25 cellular contexts compared by ENCODE assay signal in the genomic region with DNA sequence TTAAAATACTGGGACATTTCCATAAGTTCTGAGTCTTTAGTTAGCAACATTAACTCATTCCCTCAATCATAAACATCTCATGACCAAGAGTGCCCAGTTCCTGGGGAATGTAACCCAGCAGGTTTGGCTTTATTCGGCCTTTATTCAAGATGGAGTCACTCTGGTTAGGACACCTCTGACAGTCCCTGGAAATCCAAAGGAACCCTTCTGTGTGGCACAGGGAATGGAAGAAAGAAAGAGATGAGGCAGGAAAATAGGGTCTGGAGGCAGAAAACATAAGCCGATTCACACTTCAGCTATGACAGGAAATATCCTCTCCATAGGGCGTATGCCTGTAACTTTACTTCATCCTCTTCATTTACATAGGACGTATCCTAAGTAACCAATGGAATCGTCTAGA. TPM values are rescaled to one million over a fixed set of nuclear protein-coding genes. Genes with fewer than 3 reads are reported as not detected.
DNase-seq lines count a peak whose midpoint lies in the region; ATAC-seq, FAIRE-seq and TF ChIP-seq lines count a peak whose summit lies in the region.
"Had no signal": no experiment of that assay in that cellular context is flagged by ENCODE, and none has a peak within 500 bp of the region (broad histone marks: within the 10 kb centered on the region; RNA-seq: fewer than 3 reads in every experiment).

No MANE protein-coding gene starts in this region.

- H4K20me1 ChIP-seq in K562 (replicated peaks; ENCODE audit: control insufficient read depth, insufficient read depth, low read length) (no peaks in the 10 kb centered on the region), hepatocyte (ENCODE audit: insufficient read depth, poor library complexity, severe bottlenecking) (no peaks in the 10 kb centered on the region)

- no peak for TF ChIP-seq EP300 in K562 (IDR thresholded peaks at IDR 0.05; ENCODE audit: low read length)

- no peak for FAIRE-seq in K562 (lab: Jason Lieb, UNC)
- FAIRE-seq: GM18507 had no signal

- H3K9ac ChIP-seq in K562 (ENCODE audit: insufficient read depth in 1 of 2, low read depth in 2 of 2, low read length in 2 of 2): no peak overlapping the region
- H3K9ac ChIP-seq: SK-N-SH had no signal

- no peaks in the 10 kb centered on the region for H3K27me3 ChIP-seq in breast epithelium
- H3K27me3 ChIP-seq in K562 (ENCODE audit: control insufficient read depth in 2 of 2, insufficient read depth in 2 of 2, low read length in 2 of 2): no peaks in the 10 kb centered on the region
- H3K27me3 ChIP-seq in hepatocyte: no peaks in the 10 kb centered on the region
- no peaks in the 10 kb centered on the region for H3K27me3 ChIP-seq in right lobe of liver
- no peaks in the 10 kb centered on the region for H3K27me3 ChIP-seq in CD8-positive, alpha-beta memory T cell (ENCODE audit: insufficient read depth, low read length, poor library complexity, severe bottlenecking)
- no peaks in the 10 kb centered on the region for H3K27me3 ChIP-seq in foreskin keratinocyte
- H3K27me3 ChIP-seq: BE2C had no signal

- intact Hi-C loops in MCF 10A (cut with micrococcal nuclease): no loop called here
- intact Hi-C loops in breast epithelium (cut with DNase I; ENCODE audit: low total_unique reads): no loop called here
- intact Hi-C loops in K562 (cut with micrococcal nuclease): no loop called here
- intact Hi-C loops in right lobe of liver (cut with DNase I): no loop called here

- no peaks in the 10 kb centered on the region for H3K4me1 ChIP-seq in breast epithelium
- H3K4me1 ChIP-seq in K562 (replicated peaks in 1 of 2; ENCODE audit: control insufficient read depth in 2 of 2, insufficient read depth in 2 of 2, low read length in 2 of 2): no peaks in the 10 kb centered on the region; a peak in 1 of 5 replicates
- peaks cover 10% of the 10 kb centered on the region for H3K4me1 ChIP-seq in hepatocyte (ENCODE audit: insufficient read depth)
- peaks cover 0 to 20% (median 7%) of the 10 kb centered on the region in 4 donors for H3K4me1 ChIP-seq in right lobe of liver
- H3K4me1 ChIP-seq in CD8-positive, alpha-beta memory T cell (ENCODE audit: insufficient read depth, low read length): no peaks in the 10 kb centered on the region
- no peaks in the 10 kb centered on the region for H3K4me1 ChIP-seq in foreskin keratinocyte
- H3K4me1 ChIP-seq: BE2C had no signal

- peak overlapping the region; percentile 3 for H3K27ac Mint-ChIP-seq in MCF 10A (ENCODE audit: low read depth, unreplicated experiment)
- no peak overlapping the region for H3K27ac Mint-ChIP-seq in CD8-positive, alpha-beta memory T cell
- H3K27ac Mint-ChIP-seq: CD14-positive monocyte; T-helper 1 cell treated with Interleukin-12 subunit alpha and Interleukin-12 subunit beta and Interleukin-4 antibody, amounts not matched to agents 30 μg/mL and 1 μg/mL, for 36 hours had no signal

- H3K4me1 Mint-ChIP-seq in MCF 10A (ENCODE audit: insufficient read depth, unreplicated experiment): no peaks in the 10 kb centered on the region
- H3K4me1 Mint-ChIP-seq in CD8-positive, alpha-beta memory T cell: no peaks in the 10 kb centered on the region
- H3K4me1 Mint-ChIP-seq: CD14-positive monocyte had no signal

- no peak overlapping the region for H3K4me3 ChIP-seq in breast epithelium
- H3K4me3 ChIP-seq in K562: no peak overlapping the region
- no peak overlapping the region for H3K4me3 ChIP-seq in hepatocyte
- no peak overlapping the region for H3K4me3 ChIP-seq in right lobe of liver
- H3K4me3 ChIP-seq in CD8-positive, alpha-beta memory T cell (ENCODE audit: low read length): no peak overlapping the region

- no peaks in the 10 kb centered on the region for H3K9me2 ChIP-seq in hepatocyte (replicated peaks; ENCODE audit: insufficient read depth)
- H3K9me2 ChIP-seq: SK-N-SH had no signal

- H2AFZ ChIP-seq in K562 (ENCODE audit: low read depth, low read length) (no peak overlapping the region), hepatocyte (peak overlapping the region; percentile 30)

- H3K4me3 Mint-ChIP-seq in MCF 10A (ENCODE audit: unreplicated experiment): no peak overlapping the region
- no peak overlapping the region for H3K4me3 Mint-ChIP-seq in CD8-positive, alpha-beta memory T cell
- H3K4me3 Mint-ChIP-seq: CD14-positive monocyte; T-helper 1 cell treated with Interleukin-12 subunit alpha and Interleukin-12 subunit beta and Interleukin-4 antibody, amounts not matched to agents 30 μg/mL and 1 μg/mL, for 36 hours had no signal

- H3K4me2 ChIP-seq in K562 (ENCODE audit: insufficient read depth, low read length) (no peak overlapping the region), hepatocyte (peak overlapping the region; percentile 55)
- H3K4me2 ChIP-seq: SK-N-SH had no signal

- H3K79me2 ChIP-seq in K562 (ENCODE audit: control insufficient read depth, insufficient read depth, low read length) (no peaks in the 10 kb centered on the region), hepatocyte (no peaks in the 10 kb centered on the region)

- TF ChIP-seq RAD21 in K562 (CRISPR knock-in tag; conservative IDR thresholded peaks at IDR 0.05 in 1 of 2, IDR thresholded peaks at IDR 0.05 in 1 of 2): no peak

- no peak overlapping the region for H3K27ac ChIP-seq in breast epithelium
- H3K27ac ChIP-seq in K562 (ENCODE audit: extremely low read depth, low read depth, low read length): no peak overlapping the region
- peak overlapping the region; percentile 22 for H3K27ac ChIP-seq in hepatocyte
- H3K27ac ChIP-seq in right lobe of liver: no peak overlapping the region
- no peak overlapping the region for H3K27ac ChIP-seq in CD8-positive, alpha-beta memory T cell (ENCODE audit: low read depth, low read length)
- no peak overlapping the region for H3K27ac ChIP-seq in foreskin keratinocyte

- TF ChIP-seq POLR2A in breast epithelium (IDR thresholded peaks at IDR 0.05) (no peak), K562 (conservative IDR thresholded peaks at IDR 0.05) (no peak), right lobe of liver (IDR thresholded peaks at IDR 0.05) (no peak)

- H3K9me3 Mint-ChIP-seq in MCF 10A (ENCODE audit: unreplicated experiment): no peaks in the 10 kb centered on the region
- no peaks in the 10 kb centered on the region for H3K9me3 Mint-ChIP-seq in CD8-positive, alpha-beta memory T cell
- H3K9me3 Mint-ChIP-seq: T-helper 1 cell treated with Interleukin-12 subunit alpha and Interleukin-12 subunit beta and Interleukin-4 antibody, amounts not matched to agents 30 μg/mL and 1 μg/mL, for 36 hours had no signal

- no peaks in the 10 kb centered on the region for H3K9me3 ChIP-seq in breast epithelium
- no peaks in the 10 kb centered on the region for H3K9me3 ChIP-seq in K562 (replicated peaks; ENCODE audit: control insufficient read depth, insufficient read depth, low read depth, low read length)
- H3K9me3 ChIP-seq in hepatocyte (ENCODE audit: low read depth): no peaks in the 10 kb centered on the region
- H3K9me3 ChIP-seq in right lobe of liver: no peaks in the 10 kb centered on the region
- no peaks in the 10 kb centered on the region for H3K9me3 ChIP-seq in CD8-positive, alpha-beta memory T cell (ENCODE audit: low read length)
- H3K9me3 ChIP-seq: BE2C, SK-N-SH had no signal

- POLR2A ChIA-PET in MCF 10A (lab: Yijun Ruan, JAX): interaction anchor here (0.7 to 1.4 kb wide), 2 partner anchors 33 to 106 kb away, joined by 3 to 5 read pairs; no protein-coding TSS in a partner anchor
- POLR2A ChIA-PET in K562 (lab: Yijun Ruan, JAX): no interaction called here
- POLR2A ChIA-PET in CD8-positive, alpha-beta memory T cell (lab: Charles Lee): no interaction called here

- H3K9me1 ChIP-seq in K562 (ENCODE audit: control insufficient read depth, insufficient read depth, low read length): no peaks in the 10 kb centered on the region

- no peak for ATAC-seq in K562
- no peak for ATAC-seq in right lobe of liver
- ATAC-seq in foreskin keratinocyte: no peak

- DNase-seq in MCF 10A (ENCODE audit: unreplicated experiment): no peak
- DNase-seq in breast epithelium (ENCODE audit: low spot score in 2 of 2): no peak
- DNase-seq in K562 (ENCODE audit: extremely low read depth in 1 of 4, low spot score in 3 of 4): no peak
- DNase-seq in hepatocyte (ENCODE audit: low spot score): no peak
- DNase-seq in NCI-H774 (lab: John Stamatoyannopoulos, UW): no peak
- no peak for DNase-seq in right lobe of liver
- no peak for DNase-seq in CD8-positive, alpha-beta memory T cell
- no peak for DNase-seq in foreskin keratinocyte
- DNase-seq: 8988T, ACHN, BE2C, DMS53, HCEC 1CT, Kasumi-1, MV-4-11, NCI-H1105, NCI-H1436 treated with DMSO at 0.1 percent for 48 hours, NCI-H1930, NCI-H226, NCI-H510A, SK-N-SH, SW 1271 had no signal

- H3K36me3 ChIP-seq in breast epithelium: no peaks in the 10 kb centered on the region
- no peaks in the 10 kb centered on the region for H3K36me3 ChIP-seq in K562 (ENCODE audit: control insufficient read depth, insufficient read depth, low read length)
- no peaks in the 10 kb centered on the region for H3K36me3 ChIP-seq in hepatocyte (replicated peaks; ENCODE audit: insufficient read depth, low read depth)
- no peaks in the 10 kb centered on the region for H3K36me3 ChIP-seq in right lobe of liver
- H3K36me3 ChIP-seq in CD8-positive, alpha-beta memory T cell (ENCODE audit: insufficient read depth, low read length): no peaks in the 10 kb centered on the region
- H3K36me3 ChIP-seq: BE2C had no signal

- CTCF ChIA-PET in MCF 10A (lab: Yijun Ruan, JAX) (interaction anchor here (1.2 kb wide), 1 partner anchor 54 kb away, joined by 3 read pairs; a partner anchor contains a TSS), K562 (lab: Yijun Ruan, JAX; ENCODE audit: low intra/inter-chr PET ratio) (no interaction called here)
- CTCF ChIA-PET in CD8-positive, alpha-beta memory T cell (lab: Charles Lee): no interaction called here

- WGBS in K562 (ENCODE audit: insufficient coverage, low coverage, missing lambda C conversion rate): 78% methylated on average over 5 of the region's 5 CpGs
- WGBS in hepatocyte (ENCODE audit: low lambda C conversion rate, missing lambda C conversion rate): 74% methylated on average over 5 of the region's 5 CpGs
- WGBS in right lobe of liver (ENCODE audit: insufficient coverage, low coverage, low lambda C conversion rate, missing lambda C conversion rate): 94% methylated on average over 5 of the region's 5 CpGs

- no peaks in the 10 kb centered on the region for H3K36me3 Mint-ChIP-seq in MCF 10A (ENCODE audit: insufficient read depth, unreplicated experiment)
- H3K36me3 Mint-ChIP-seq in CD8-positive, alpha-beta memory T cell: peaks cover 0 to 3% (median 0%) of the 10 kb centered on the region in 3 donors
- H3K36me3 Mint-ChIP-seq: CD14-positive monocyte had no signal

- no peaks in the 10 kb centered on the region for H3K27me3 Mint-ChIP-seq in MCF 10A (ENCODE audit: insufficient read depth, unreplicated experiment)
- H3K27me3 Mint-ChIP-seq in CD8-positive, alpha-beta memory T cell: no peaks in the 10 kb centered on the region

- no peak for TF ChIP-seq CTCF in MCF 10A (IDR thresholded peaks at IDR 0.05; ENCODE audit: unreplicated experiment)
- TF ChIP-seq CTCF in breast epithelium (IDR thresholded peaks at IDR 0.05): no peak
- TF ChIP-seq CTCF in K562 (IDR thresholded peaks at IDR 0.05 in 2 of 3, conservative IDR thresholded peaks at IDR 0.05 in 1 of 3; ENCODE audit: insufficient read depth in 2 of 3, low read depth in 1 of 3, low read length in 3 of 3): no peak
- TF ChIP-seq CTCF in hepatocyte (IDR thresholded peaks at IDR 0.05; ENCODE audit: poor library complexity): no peak
- TF ChIP-seq CTCF in right lobe of liver (IDR thresholded peaks at IDR 0.05): no peak
- no peak for TF ChIP-seq CTCF in foreskin keratinocyte (conservative IDR thresholded peaks at IDR 0.05)

- BruUV-seq in MCF 10A (replicated peaks; lab: Mats Ljungman, UMichigan) (no TSS peak), K562 (replicated peaks; lab: Mats Ljungman, UMichigan) (no TSS peak)

- in situ Hi-C loops in K562 (cut with MboI): no loop called here

RNA-seq across cellular contexts. Expression of a gene that starts 53.5 kb away (rescaled TPM):
- total RNA-seq in MCF 10A (2022): 18.4 and 31.6 TPM in 2 replicates
- total RNA-seq in breast epithelium: 1 to 10 TPM; 3.8 to 7.5 (median 6.9) TPM
- 15.9 and 26.9 TPM in 2 replicates for total RNA-seq in K562 (2011; cell fraction: chromatin; rRNA removed; ENCODE audit: low replicate concordance)
- total RNA-seq in K562 (2011; cell fraction: nucleolus; rRNA removed): 8.2 and 8.9 TPM in 2 replicates
- total RNA-seq in K562 (2011; cell fraction: nucleoplasm; rRNA removed): 17.7 and 25.3 TPM in 2 replicates
- total RNA-seq in K562 (2014; rRNA removed): 7.6 and 17.3 TPM in 2 replicates
- total RNA-seq in K562 (2014; rRNA removed; fragmentation: Illumina TruSeq; extraction: Trizol): 30.3 and 31.7 TPM in 2 replicates
- 22.0 and 25.3 TPM in 2 replicates for total RNA-seq in K562 (2015; rRNA removed; fragmentation: Illumina TruSeq; extraction: Trizol)
- total RNA-seq in K562 (2021): 39.5 and 41.1 TPM in 2 replicates
- 16.3 and 34.0 TPM in 2 replicates for polyA plus RNA-seq in K562 (2011; rRNA removed)
- 27.1 and 27.6 TPM in 2 replicates for polyA plus RNA-seq in K562 (2011; cell fraction: cytosol; rRNA removed)
- polyA plus RNA-seq in K562 (2011; cell fraction: nucleus; rRNA removed): 11.2 and 12.6 TPM in 2 replicates
- 21.7 and 32.9 TPM in 2 replicates for polyA plus RNA-seq in K562 (2012)
- polyA plus RNA-seq in K562 (2014; fragmentation: Illumina TruSeq; extraction: Trizol): 44.5 and 51.5 TPM in 2 replicates
- 10 to 100 TPM; 12.4 to 21.8 TPM for polyA plus RNA-seq in K562 (2014; fragmentation: Nextera tagmentation; extraction: Ambion mirVana)
- polyA plus RNA-seq in K562 (2014; rRNA removed): 29.3 and 30.3 TPM in 2 replicates
- 19.5 and 28.5 TPM in 2 replicates for polyA minus RNA-seq in K562 (2011; rRNA and poly(A)+ RNA removed)
- 7.9 and 9.1 TPM in 2 replicates for polyA minus RNA-seq in K562 (2011; cell fraction: cytosol; rRNA and poly(A)+ RNA removed)
- polyA minus RNA-seq in K562 (2011; cell fraction: nucleus; rRNA and poly(A)+ RNA removed): 2.6 and 4.1 TPM in 2 replicates
- total RNA-seq in hepatocyte: 12.2 and 13.2 TPM in 2 replicates
- polyA plus RNA-seq in hepatocyte: 27.3 and 31.5 TPM in 2 replicates
- 10 to 100 TPM; 12.5 to 30.4 (median 24.7) TPM for total RNA-seq in right lobe of liver
- 10 to 100 TPM; 30.0 to 31.1 TPM for total RNA-seq in CD8-positive, alpha-beta memory T cell
- polyA plus RNA-seq in CD8-positive, alpha-beta memory T cell: 56.1 TPM
- 21.2 and 23.0 TPM in 2 replicates for total RNA-seq in foreskin keratinocyte
- 30.6 and 31.9 TPM in 2 replicates for polyA plus RNA-seq in foreskin keratinocyte
